Comparison of ENCODE assay signal across 8 cellular contexts in genomic region chr6:157235600-157236039, GRCh38.
A peak's percentile ranks its signal among the peaks of the same experiment; 100 is the strongest.
DNase-seq lines count a peak whose midpoint lies in the region; ATAC-seq, FAIRE-seq and TF ChIP-seq lines count a peak whose summit lies in the region.

No MANE protein-coding gene starts in this region.

- H3K9me3 ChIP-seq in HEK293 (ENCODE audit: control insufficient read depth, insufficient read depth, low read depth, low read length) (no peaks in the 10 kb centered on the region), kidney (ENCODE audit: control insufficient read depth in 1 of 2, low read length in 2 of 2) (no peaks in the 10 kb centered on the region), smooth muscle cell (replicated peaks; ENCODE audit: low read depth) (no peaks in the 10 kb centered on the region)

- CTCF ChIA-PET in HEK293 (lab: Yijun Ruan, JAX), result interaction anchor here (0.6 to 1.4 kb wide), 5 partner anchors 10 to 157 kb away, joined by 3 to 4 read pairs (median 3); no protein-coding TSS in a partner anchor
- CTCF ChIA-PET in activated B cell treated with CpG ODN at 0.5 μM for 24 hours (lab: Charles Lee), result interaction anchor here (0.7 to 1.6 kb wide), 4 partner anchors 10 to 86 kb away, joined by 3 to 6 read pairs (median 4); no protein-coding TSS in a partner anchor

- POLR2A ChIA-PET in HEK293 (lab: Yijun Ruan, JAX) (no interaction called here), activated B cell treated with CpG ODN at 0.5 μM for 24 hours (lab: Charles Lee) (interaction anchor here (0.5 to 1.7 kb wide), 4 partner anchors 12 to 609 kb away, joined by 3 to 22 read pairs (median 6); no protein-coding TSS in a partner anchor)

- H3K36me3 ChIP-seq in HEK293 (ENCODE audit: control insufficient read depth in 2 of 2, insufficient read depth in 1 of 2, low read length in 2 of 2) (no peaks in the 10 kb centered on the region), kidney (ENCODE audit: control insufficient read depth in 1 of 2, insufficient read depth in 2 of 2, low read length in 2 of 2) (no peaks in the 10 kb centered on the region), smooth muscle cell (ENCODE audit: low read depth) (no peaks in the 10 kb centered on the region)

- H3K27me3 Mint-ChIP-seq in activated B cell treated with CpG ODN at 0.5 μM for 24 hours, result peaks cover 44% of the 10 kb centered on the region

- H3K4me3 ChIP-seq in HEK293 (ENCODE audit: low read depth, low read length) (peak overlapping the region; percentile 5; the same call in 1 of the 2 replicates), kidney (ENCODE audit: low read length in 2 of 2) (peak overlapping the region; percentile 56 to 64), smooth muscle cell (peak overlapping the region; percentile 58)

- no peak overlapping the region for H3K27ac ChIP-seq in HEK293 (ENCODE audit: extremely low read depth, low read depth, low read length)
- H3K27ac ChIP-seq in kidney (ENCODE audit: low read depth in 2 of 2, low read length in 2 of 2), result peak overlapping the region in 1 of 2 donors; percentile 35
- no peak overlapping the region for H3K27ac ChIP-seq in smooth muscle cell (ENCODE audit: low read depth)

- peak overlapping the region; percentile 59 to 73 for H3K9ac ChIP-seq in kidney (ENCODE audit: low read length in 2 of 2)
- no peak overlapping the region for H3K9ac ChIP-seq in smooth muscle cell (ENCODE audit: low read depth)

- ATAC-seq in activated B cell treated with CpG ODN at 0.5 μM for 24 hours (ENCODE audit: low read depth), result peak; percentile 69
- no peak for ATAC-seq in HG02798 (IDR thresholded peaks at IDR 0.05; ENCODE audit: poor library complexity, unreplicated experiment)

- H3K4me1 Mint-ChIP-seq in activated B cell treated with CpG ODN at 0.5 μM for 24 hours, result peaks cover 18% of the 10 kb centered on the region

- no peaks in the 10 kb centered on the region for H3K36me3 Mint-ChIP-seq in activated B cell treated with CpG ODN at 0.5 μM for 24 hours (ENCODE audit: low read depth)

- no peaks in the 10 kb centered on the region for H4K20me1 ChIP-seq in smooth muscle cell (ENCODE audit: low read depth)

- no peaks in the 10 kb centered on the region for H3K79me2 ChIP-seq in smooth muscle cell (ENCODE audit: low read depth)

- no peak for FAIRE-seq in kidney (lab: Jason Lieb, UNC)

- intact Hi-C loops in activated B cell treated with CpG ODN at 0.5 μM for 24 hours (cut with micrococcal nuclease) (loop anchor here (1.0 kb wide), 2 partner anchors 12 to 39 kb away; no protein-coding TSS in a partner anchor), kidney (cut with DNase I) (no loop called here)

- H3F3A ChIP-seq in smooth muscle cell (ENCODE audit: low read depth), result no peaks in the 10 kb centered on the region

- peak overlapping the region; percentile 90 for H3K4me3 Mint-ChIP-seq in activated B cell treated with CpG ODN at 0.5 μM for 24 hours

- TF ChIP-seq CTCF in AG09319 (IDR thresholded peaks at IDR 0.05; ENCODE audit: low read depth, low read length) (peak; percentile 66), HEK293 (tag by site-specific recombination; IDR thresholded peaks at IDR 0.05) (no peak), activated B cell treated with CpG ODN at 0.5 μM for 24 hours (IDR thresholded peaks at IDR 0.05) (no peak), kidney (IDR thresholded peaks at IDR 0.05; ENCODE audit: borderline replicate concordance, extremely low read depth, insufficient read depth) (peak; percentile 60), smooth muscle cell (IDR thresholded peaks at IDR 0.05; ENCODE audit: borderline replicate concordance, insufficient read depth, poor library complexity, severe bottlenecking) (peak; percentile 54)

- H3K4me1 ChIP-seq in HEK293 (ENCODE audit: control insufficient read depth, insufficient read depth, low read length) (peaks cover 4% of the 10 kb centered on the region; the same call in 1 of the 2 replicates), kidney (ENCODE audit: control insufficient read depth in 1 of 2, insufficient read depth in 1 of 2, low read depth in 1 of 2, low read length in 2 of 2) (peaks cover 0 to 19% of the 10 kb centered on the region in 2 donors), smooth muscle cell (ENCODE audit: low read depth) (no peaks in the 10 kb centered on the region)

- peak overlapping the region; percentile 37 for H3K27ac Mint-ChIP-seq in activated B cell treated with CpG ODN at 0.5 μM for 24 hours

- DNase-seq in AG09319 (ENCODE audit: extremely low read depth, low read depth) (no peak), activated B cell treated with CpG ODN at 0.5 μM for 24 hours (peak; percentile 39), dedifferentiated amniotic fluid mesenchymal stem cell (ENCODE audit: extremely low spot score) (peak; percentile 20), kidney (peak; percentile 86), smooth muscle cell (lab: John Stamatoyannopoulos, UW; ENCODE audit: unreplicated experiment) (peak; percentile 15), NK-92 (lab: John Stamatoyannopoulos, UW; ENCODE audit: unreplicated experiment) (no peak)

- H3K4me2 ChIP-seq in smooth muscle cell, result peak overlapping the region; percentile 96

- H3K9me3 Mint-ChIP-seq in activated B cell treated with CpG ODN at 0.5 μM for 24 hours, result no peaks in the 10 kb centered on the region

- no peak overlapping the region for H2AFZ ChIP-seq in smooth muscle cell (ENCODE audit: low read depth)

- WGBS in smooth muscle cell (ENCODE audit: low lambda C conversion rate), result 2% methylated on average over 24 of the region's 28 CpGs

- H3K27me3 ChIP-seq in smooth muscle cell (ENCODE audit: low read depth), result peaks cover 50% of the 10 kb centered on the region

TF ChIP-seq in HEK293, 187 proteins besides CTCF, POLR2A, EP300 and RAD21:
- TF ChIP-seq ZSCAN23 (tag by site-specific recombination; IDR thresholded peaks at IDR 0.05) (no peak), KLF10 (tag by site-specific recombination; IDR thresholded peaks at IDR 0.05) (no peak), SP2 (tag by site-specific recombination; IDR thresholded peaks at IDR 0.05) (no peak), ZNF140 (tag by site-specific recombination; IDR thresholded peaks at IDR 0.05) (no peak), ZNF175 (tag by site-specific recombination; IDR thresholded peaks at IDR 0.05) (no peak), MEIS1 (CRISPR knock-in tag; IDR thresholded peaks at IDR 0.05; ENCODE audit: borderline replicate concordance) (no peak)

Comparison
In these comparisons a context has a peak if more than half of its experiments do, and no peak if none do; other contexts are left out.
1. DNase-seq: peak in activated B cell treated with CpG ODN at 0.5 μM for 24 hours (single experiment), dedifferentiated amniotic fluid mesenchymal stem cell (single experiment), kidney (single experiment) and smooth muscle cell (single experiment); none in AG09319 (single experiment) and NK-92 (single experiment).
2. CTCF ChIP-seq: peak in AG09319 (single experiment), kidney (single experiment) and smooth muscle cell (single experiment); none in HEK293 (single experiment) and activated B cell treated with CpG ODN at 0.5 μM for 24 hours (single experiment).
3. H3K4me3 ChIP-seq: peak in every context shown above with its lines; median percentile 60 in kidney; 58 in smooth muscle cell; 5 in HEK293.